In the genomic region with DNA sequence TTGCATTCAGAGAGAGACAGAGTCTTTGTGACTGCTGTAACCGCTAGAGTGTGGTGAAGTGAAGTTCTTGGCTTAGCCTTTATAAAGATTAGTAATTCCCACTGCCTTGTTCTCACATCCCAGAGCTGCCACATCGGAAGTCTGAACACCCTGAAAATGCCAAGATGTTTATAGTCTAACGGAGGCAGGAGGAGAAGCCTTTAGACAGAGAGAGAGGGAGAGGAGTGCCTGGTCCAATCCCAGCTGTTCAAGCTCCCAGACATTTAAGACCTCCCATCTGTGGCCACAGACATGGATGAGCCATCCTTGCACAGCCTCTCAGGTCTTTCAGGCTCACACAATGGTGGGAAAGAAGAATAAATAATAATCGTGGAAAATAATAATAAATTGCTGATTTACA, we compare ENCODE assay signal across 1 cellular context.
TF ChIP-seq lines count a peak whose summit lies in the region.

No MANE protein-coding gene starts in this region.

TF ChIP-seq in GM23338, 12 proteins besides CTCF, POLR2A, EP300 and RAD21 (continued from another document):
- TF ChIP-seq, protein P1, sequence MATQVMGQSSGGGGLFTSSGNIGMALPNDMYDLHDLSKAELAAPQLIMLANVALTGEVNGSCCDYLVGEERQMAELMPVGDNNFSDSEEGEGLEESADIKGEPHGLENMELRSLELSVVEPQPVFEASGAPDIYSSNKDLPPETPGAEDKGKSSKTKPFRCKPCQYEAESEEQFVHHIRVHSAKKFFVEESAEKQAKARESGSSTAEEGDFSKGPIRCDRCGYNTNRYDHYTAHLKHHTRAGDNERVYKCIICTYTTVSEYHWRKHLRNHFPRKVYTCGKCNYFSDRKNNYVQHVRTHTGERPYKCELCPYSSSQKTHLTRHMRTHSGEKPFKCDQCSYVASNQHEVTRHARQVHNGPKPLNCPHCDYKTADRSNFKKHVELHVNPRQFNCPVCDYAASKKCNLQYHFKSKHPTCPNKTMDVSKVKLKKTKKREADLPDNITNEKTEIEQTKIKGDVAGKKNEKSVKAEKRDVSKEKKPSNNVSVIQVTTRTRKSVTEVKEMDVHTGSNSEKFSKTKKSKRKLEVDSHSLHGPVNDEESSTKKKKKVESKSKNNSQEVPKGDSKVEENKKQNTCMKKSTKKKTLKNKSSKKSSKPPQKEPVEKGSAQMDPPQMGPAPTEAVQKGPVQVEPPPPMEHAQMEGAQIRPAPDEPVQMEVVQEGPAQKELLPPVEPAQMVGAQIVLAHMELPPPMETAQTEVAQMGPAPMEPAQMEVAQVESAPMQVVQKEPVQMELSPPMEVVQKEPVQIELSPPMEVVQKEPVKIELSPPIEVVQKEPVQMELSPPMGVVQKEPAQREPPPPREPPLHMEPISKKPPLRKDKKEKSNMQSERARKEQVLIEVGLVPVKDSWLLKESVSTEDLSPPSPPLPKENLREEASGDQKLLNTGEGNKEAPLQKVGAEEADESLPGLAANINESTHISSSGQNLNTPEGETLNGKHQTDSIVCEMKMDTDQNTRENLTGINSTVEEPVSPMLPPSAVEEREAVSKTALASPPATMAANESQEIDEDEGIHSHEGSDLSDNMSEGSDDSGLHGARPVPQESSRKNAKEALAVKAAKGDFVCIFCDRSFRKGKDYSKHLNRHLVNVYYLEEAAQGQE (IDR thresholded peaks at IDR 0.05; ENCODE audit: unreplicated experiment) = no peak
- no peak for TF ChIP-seq ZNF114 (CRISPR knock-in tag; IDR thresholded peaks at IDR 0.05)
- no peak for TF ChIP-seq POLR2AphosphoS5 (IDR thresholded peaks at IDR 0.05; ENCODE audit: low read depth)
- no peak for TF ChIP-seq NANOG (IDR thresholded peaks at IDR 0.05; ENCODE audit: borderline replicate concordance)
- TF ChIP-seq JUNB (IDR thresholded peaks at IDR 0.05; ENCODE audit: unreplicated experiment) = no peak
- no peak for TF ChIP-seq EZH2phosphoT487 (IDR thresholded peaks at IDR 0.05; ENCODE audit: unreplicated experiment)
- no peak for TF ChIP-seq EZH2 (IDR thresholded peaks at IDR 0.05; ENCODE audit: low read depth, unreplicated experiment)
- TF ChIP-seq ETS1 (IDR thresholded peaks at IDR 0.05) = no peak
- TF ChIP-seq STAT1 (IDR thresholded peaks at IDR 0.05; ENCODE audit: unreplicated experiment) = no peak
